ENCODE assay signal across 19 cellular contexts in genomic region chr9:98218562-98219363, GRCh38. TPM values are rescaled to one million over a fixed set of nuclear protein-coding genes. Genes with fewer than 3 reads are reported as not detected.
A peak's percentile ranks its signal among the peaks of the same experiment; 100 is the strongest.
DNase-seq lines count a peak whose midpoint lies in the region; ATAC-seq, FAIRE-seq and TF ChIP-seq lines count a peak whose summit lies in the region.
"Had no signal": no experiment of that assay in that cellular context is flagged by ENCODE, and none has a peak within 500 bp of the region (broad histone marks: within the 10 kb centered on the region; RNA-seq: fewer than 3 reads in every experiment).

No MANE protein-coding gene starts in this region.

- H3K4me2 ChIP-seq in HepG2 (ENCODE audit: low read depth, low read length) (no peak overlapping the region), OCI-LY7 (ENCODE audit: low read length) (no peak overlapping the region)

- 86% methylated on average over 11 of the region's 11 CpGs for WGBS in liver
- 94% methylated on average over 11 of the region's 11 CpGs for WGBS in HepG2 (ENCODE audit: low lambda C conversion rate)

- CTCF ChIA-PET in HepG2 (lab: Yijun Ruan, JAX; ENCODE audit: low intra/inter-chr PET ratio, low total read pairs) = no interaction called here
- CTCF ChIA-PET in OCI-LY7 (lab: Charles Lee; ENCODE audit: unreplicated experiment) = no interaction called here

- no TSS peak for BruUV-seq in HepG2 (replicated peaks; lab: Mats Ljungman, UMichigan)
- no TSS peak for BruUV-seq in OCI-LY7 (replicated peaks; lab: Mats Ljungman, UMichigan)

- ATAC-seq in HepG2 = no peak
- ATAC-seq in left lobe of liver = peak; percentile 58
- ATAC-seq in GM21390 (IDR thresholded peaks at IDR 0.05; ENCODE audit: unreplicated experiment) = no peak
- ATAC-seq: activated T-helper 17 cell treated with anti-CD3 and anti-CD28 coated beads, Interleukin-2, amount 50 U/mL, for 72 hours; foreskin keratinocyte; Right ventricle myocardium inferior had no signal

- TF ChIP-seq POLR2A in HepG2 (IDR thresholded peaks at IDR 0.05; ENCODE audit: insufficient read depth in 1 of 2, low read depth in 2 of 2, low read length in 2 of 2) = no peak

- no peak for TF ChIP-seq RAD21 in liver (IDR thresholded peaks at IDR 0.05)
- TF ChIP-seq RAD21 in HepG2 (CRISPR knock-in tag; IDR thresholded peaks at IDR 0.05) = no peak

- TF ChIP-seq CTCF in liver (IDR thresholded peaks at IDR 0.05; ENCODE audit: low read depth, low read length, missing input control) = no peak
- no peak for TF ChIP-seq CTCF in HepG2 (CRISPR knock-in tag; IDR thresholded peaks at IDR 0.05)
- TF ChIP-seq CTCF in choroid plexus epithelial cell (conservative IDR thresholded peaks at IDR 0.05; ENCODE audit: low read depth, low read length) = no peak
- no peak for TF ChIP-seq CTCF in OCI-LY7 (conservative IDR thresholded peaks at IDR 0.05; ENCODE audit: low read length)

- H3K4me3 ChIP-seq in liver (ENCODE audit: low read depth in 1 of 3, low read length in 3 of 3) (no peak overlapping the region), HepG2 (replicated peaks in 1 of 3; ENCODE audit: insufficient read depth in 1 of 3, low read depth in 2 of 3, low read length in 3 of 3) (no peak overlapping the region), choroid plexus epithelial cell (ENCODE audit: low read depth, low read length) (no peak overlapping the region), OCI-LY7 (ENCODE audit: low read depth, low read length, poor library complexity, severe bottlenecking) (no peak overlapping the region)

- H3K9ac ChIP-seq in liver (ENCODE audit: low read depth in 1 of 2, low read length in 2 of 2) (no peak overlapping the region), HepG2 (ENCODE audit: insufficient read depth, low read depth, low read length) (no peak overlapping the region)

- H3K9me2 ChIP-seq in OCI-LY7 (ENCODE audit: insufficient read depth, low read length) = no peaks in the 10 kb centered on the region

- no peak for FAIRE-seq in HepG2 (lab: Jason Lieb, UNC)
- FAIRE-seq: D721Med, small intestine had no signal

- H3K4me1 ChIP-seq in liver (ENCODE audit: control insufficient read depth in 4 of 4, insufficient read depth in 4 of 4, low read length in 3 of 4) (peaks cover 13 to 53% (median 46%) of the 10 kb centered on the region in 4 donors), HepG2 (ENCODE audit: insufficient read depth, low read length) (peaks cover 25% of the 10 kb centered on the region), OCI-LY7 (ENCODE audit: insufficient read depth, low read length, poor library complexity, severe bottlenecking) (no peaks in the 10 kb centered on the region)

- TF ChIP-seq EP300 in HepG2 (IDR thresholded peaks at IDR 0.05; ENCODE audit: low read depth in 2 of 2, low read length in 2 of 2) (no peak), HepG2 (CRISPR knock-in tag; IDR thresholded peaks at IDR 0.05; ENCODE audit: borderline replicate concordance) (no peak)

- no peak for DNase-seq in HepG2 (ENCODE audit: low spot score)
- peak; percentile 53 for DNase-seq in choroid plexus epithelial cell (ENCODE audit: low read depth)
- DNase-seq in left lobe of liver (ENCODE audit: low spot score) = peak; percentile 68
- DNase-seq in OCI-LY7 (ENCODE audit: low spot score) = no peak
- DNase-seq in NCI-H1048 (lab: John Stamatoyannopoulos, UW) = no peak
- DNase-seq in DMS 273 treated with DMSO at 0.1 percent for 48 hours (lab: John Stamatoyannopoulos, UW) = no peak
- DNase-seq: activated CD4-positive, alpha-beta T cell treated with anti-CD3 and anti-CD28 coated beads, Interleukin-2, amount 50 U/mL, for 48 hours; amygdala; foreskin keratinocyte; MV-4-11; NCI-H446 treated with DMSO at 0.1 percent for 48 hours; nucleus accumbens; small intestine; substantia nigra had no signal

- no peaks in the 10 kb centered on the region for H3K9me3 ChIP-seq in liver (ENCODE audit: control insufficient read depth in 4 of 4, low read length in 3 of 4)
- H3K9me3 ChIP-seq in HepG2 (ENCODE audit: low read length) = no peaks in the 10 kb centered on the region
- H3K9me3 ChIP-seq in OCI-LY7 (ENCODE audit: low read length) = no peaks in the 10 kb centered on the region

- in situ Hi-C loops in HepG2 (cut with HindIII; ENCODE audit: extremely low pct_ligation_motif_present, low pct_unique_long_range_greater_than_20kb) = no loop called here

- H3K27me3 ChIP-seq in liver (ENCODE audit: control insufficient read depth in 4 of 4, insufficient read depth in 4 of 4, low read length in 3 of 4) = no peaks in the 10 kb centered on the region
- H3K27me3 ChIP-seq in HepG2 (ENCODE audit: control insufficient read depth in 1 of 2, insufficient read depth in 2 of 2, low read length in 2 of 2) = no peaks in the 10 kb centered on the region
- H3K27me3 ChIP-seq: foreskin keratinocyte had no signal

- H4K20me1 ChIP-seq in HepG2 (ENCODE audit: insufficient read depth, low read length) = no peaks in the 10 kb centered on the region
- no peaks in the 10 kb centered on the region for H4K20me1 ChIP-seq in OCI-LY7 (ENCODE audit: insufficient read depth, low read length)

- H2AFZ ChIP-seq in HepG2 (ENCODE audit: low read length) (no peak overlapping the region), OCI-LY7 (ENCODE audit: low read length) (no peak overlapping the region)

- peak overlapping the region; percentile 31 to 70 for H3K27ac ChIP-seq in liver (ENCODE audit: low read depth in 1 of 2, low read length in 2 of 2)
- H3K27ac ChIP-seq in HepG2 (ENCODE audit: extremely low read length, insufficient read depth, low read length) = no peak overlapping the region
- no peak overlapping the region for H3K27ac ChIP-seq in OCI-LY7 (ENCODE audit: low read depth, low read length, poor library complexity, severe bottlenecking)
- H3K27ac ChIP-seq: foreskin keratinocyte had no signal

- POLR2A ChIA-PET in HepG2 (lab: Yijun Ruan, JAX) = interaction anchor here (1.0 to 1.1 kb wide), 2 partner anchors 10 to 37 kb away, joined by 3 read pairs; no protein-coding TSS in a partner anchor
- POLR2A ChIA-PET in OCI-LY7 (lab: Charles Lee) = interaction anchor here (0.7 kb wide), 1 partner anchor 90 kb away, joined by 3 read pairs; no protein-coding TSS in a partner anchor

- H3K79me2 ChIP-seq in HepG2 (ENCODE audit: insufficient read depth, low read length) (no peaks in the 10 kb centered on the region), OCI-LY7 (ENCODE audit: insufficient read depth, low read depth, low read length) (no peaks in the 10 kb centered on the region)

- intact Hi-C loops in HepG2 (cut with micrococcal nuclease; ENCODE audit: unreplicated experiment) (no loop called here), OCI-LY7 (cut with micrococcal nuclease; ENCODE audit: unreplicated experiment) (no loop called here)

- H3K36me3 ChIP-seq in liver (ENCODE audit: control insufficient read depth in 4 of 4, insufficient read depth in 3 of 4, low read depth in 1 of 4, low read length in 3 of 4) (peaks cover 0 to 3% (median 0%) of the 10 kb centered on the region in 4 donors), HepG2 (replicated peaks in 1 of 2; ENCODE audit: control insufficient read depth in 1 of 2, insufficient read depth in 2 of 2, low read length in 2 of 2) (no peaks in the 10 kb centered on the region; a peak in 1 of 5 replicates), OCI-LY7 (ENCODE audit: insufficient read depth, low read length) (no peaks in the 10 kb centered on the region)

RNA-seq across cellular contexts. Expression of gene CORO2A, which starts 26.3 kb away (rescaled TPM):
- total RNA-seq in liver (1 to 10 TPM; 1.3 to 2.8 TPM), HepG2 (2016; rRNA removed; fragmentation: Illumina TruSeq; extraction: Trizol) (14.4 and 19.8 TPM in 2 replicates), left lobe of liver (3.7 TPM), OCI-LY7 (2022) (3.2 and 3.9 TPM in 2 replicates)
- polyA plus RNA-seq in liver (1 to 10 TPM; 1.2 to 1.5 TPM), HepG2 (2011; rRNA removed) (12.9 and 15.3 TPM in 2 replicates)
- total RNA-seq in HepG2 (2016; cell fraction: cytosol; rRNA removed; fragmentation: Illumina TruSeq; extraction: Trizol; ENCODE audit: low read depth) = 3.5 and 3.6 TPM in 2 replicates
- 14.0 and 19.0 TPM in 2 replicates for total RNA-seq in HepG2 (2016; cell fraction: insoluble cytoplasmic fraction; rRNA removed; fragmentation: Illumina TruSeq; extraction: Trizol)
- total RNA-seq in HepG2 (2016; cell fraction: membrane; rRNA removed; fragmentation: Illumina TruSeq; extraction: Trizol) = 12.4 and 12.5 TPM in 2 replicates
- 8.5 and 10.2 TPM in 2 replicates for total RNA-seq in HepG2 (2016; cell fraction: nucleus; rRNA removed; fragmentation: Illumina TruSeq; extraction: Trizol)
- 12.3 and 15.4 TPM in 2 replicates for polyA plus RNA-seq in HepG2 (2011; cell fraction: cytosol; rRNA removed)
- 7.9 and 8.1 TPM in 2 replicates for polyA plus RNA-seq in HepG2 (2011; cell fraction: nucleus; rRNA removed)
- polyA plus RNA-seq in HepG2 (2012) = 5.9 and 8.4 TPM in 2 replicates
- polyA plus RNA-seq in HepG2 (2016; cell fraction: cytosol; fragmentation: Illumina TruSeq; extraction: Trizol; ENCODE audit: low read depth) = 5.6 TPM in 2 replicates
- polyA plus RNA-seq in HepG2 (2016; cell fraction: insoluble cytoplasmic fraction; fragmentation: Illumina TruSeq; extraction: Trizol; ENCODE audit: low read depth) = 21.2 and 23.2 TPM in 2 replicates
- 9.4 and 10.3 TPM in 2 replicates for polyA plus RNA-seq in HepG2 (2016; cell fraction: membrane; fragmentation: Illumina TruSeq; extraction: Trizol; ENCODE audit: low read depth)
- 21.7 and 22.4 TPM in 2 replicates for polyA plus RNA-seq in HepG2 (2016; cell fraction: nucleus; fragmentation: Illumina TruSeq; extraction: Trizol; ENCODE audit: insufficient read depth, low read depth)
- polyA minus RNA-seq in HepG2 (2011; rRNA and poly(A)+ RNA removed; ENCODE audit: low replicate concordance) = 7.1 and 26.4 TPM in 2 replicates
- 9.8 and 10.3 TPM in 2 replicates for polyA minus RNA-seq in HepG2 (2011; cell fraction: cytosol; rRNA and poly(A)+ RNA removed)
- 4.6 and 5.3 TPM in 2 replicates for polyA minus RNA-seq in HepG2 (2011; cell fraction: nucleus; rRNA and poly(A)+ RNA removed)
- 1.8 and 2.2 TPM in 2 replicates for total RNA-seq in OCI-LY7 (2014; rRNA removed; shearing (Covaris generic))

RNA-seq across cellular contexts. Expression of gene TBC1D2, which starts 36.7 kb away (rescaled TPM):
- total RNA-seq in liver (1 to 10 TPM; 2.8 to 5.1 TPM), HepG2 (2016; rRNA removed; fragmentation: Illumina TruSeq; extraction: Trizol) (2.2 and 2.8 TPM in 2 replicates), left lobe of liver (17.4 TPM), OCI-LY7 (2022) (3.1 and 3.2 TPM in 2 replicates)
- polyA plus RNA-seq in liver (1 to 10 TPM; 2.8 to 4.7 TPM), HepG2 (2011; rRNA removed) (2.0 and 2.8 TPM in 2 replicates)
- total RNA-seq in HepG2 (2016; cell fraction: cytosol; rRNA removed; fragmentation: Illumina TruSeq; extraction: Trizol; ENCODE audit: low read depth) = 0.51 and 0.62 TPM in 2 replicates
- total RNA-seq in HepG2 (2016; cell fraction: insoluble cytoplasmic fraction; rRNA removed; fragmentation: Illumina TruSeq; extraction: Trizol) = 2.1 and 2.6 TPM in 2 replicates
- total RNA-seq in HepG2 (2016; cell fraction: membrane; rRNA removed; fragmentation: Illumina TruSeq; extraction: Trizol) = 1.1 and 1.2 TPM in 2 replicates
- total RNA-seq in HepG2 (2016; cell fraction: nucleus; rRNA removed; fragmentation: Illumina TruSeq; extraction: Trizol) = 2.2 and 2.8 TPM in 2 replicates
- polyA plus RNA-seq in HepG2 (2011; cell fraction: cytosol; rRNA removed) = 1.5 and 2.0 TPM in 2 replicates
- 5.2 and 5.6 TPM in 2 replicates for polyA plus RNA-seq in HepG2 (2011; cell fraction: nucleus; rRNA removed)
- polyA plus RNA-seq in HepG2 (2012) = 1.9 and 2.1 TPM in 2 replicates
- 0.31 and 0.54 TPM in 2 replicates for polyA plus RNA-seq in HepG2 (2016; cell fraction: cytosol; fragmentation: Illumina TruSeq; extraction: Trizol; ENCODE audit: low read depth)
- 2.9 and 3.0 TPM in 2 replicates for polyA plus RNA-seq in HepG2 (2016; cell fraction: insoluble cytoplasmic fraction; fragmentation: Illumina TruSeq; extraction: Trizol; ENCODE audit: low read depth)
- 0.96 and 1.1 TPM in 2 replicates for polyA plus RNA-seq in HepG2 (2016; cell fraction: membrane; fragmentation: Illumina TruSeq; extraction: Trizol; ENCODE audit: low read depth)
- polyA plus RNA-seq in HepG2 (2016; cell fraction: nucleus; fragmentation: Illumina TruSeq; extraction: Trizol; ENCODE audit: insufficient read depth, low read depth) = 3.1 and 3.8 TPM in 2 replicates
- polyA minus RNA-seq in HepG2 (2011; rRNA and poly(A)+ RNA removed; ENCODE audit: low replicate concordance) = 6.2 and 19.2 TPM in 2 replicates
- 1.1 TPM in 2 replicates for polyA minus RNA-seq in HepG2 (2011; cell fraction: cytosol; rRNA and poly(A)+ RNA removed)
- polyA minus RNA-seq in HepG2 (2011; cell fraction: nucleus; rRNA and poly(A)+ RNA removed) = 3.1 and 4.0 TPM in 2 replicates
- total RNA-seq in OCI-LY7 (2014; rRNA removed; shearing (Covaris generic)) = 2.5 and 5.5 TPM in 2 replicates

Comparison
In these comparisons a context has a peak if more than half of its experiments do, and no peak if none do; other contexts are left out.
1. H3K27ac ChIP-seq: peak in liver (2 of 2); none in HepG2 (single experiment) and OCI-LY7 (single experiment).
2. DNase-seq: peak in choroid plexus epithelial cell (single experiment) and left lobe of liver (single experiment); none in HepG2 (single experiment), OCI-LY7 (single experiment), NCI-H1048 (single experiment) and DMS 273 treated with DMSO at 0.1 percent for 48 hours (single experiment).